9 cellular contexts compared by ENCODE assay signal in genomic region chr16:57801098-57801855, GRCh38. TPM values are rescaled to one million over a fixed set of nuclear protein-coding genes. Genes with fewer than 3 reads are reported as not detected.
DNase-seq lines count a peak whose midpoint lies in the region; ATAC-seq and TF ChIP-seq lines count a peak whose summit lies in the region.
"Had no signal": no experiment of that assay in that cellular context is flagged by ENCODE, and none has a peak within 500 bp of the region (broad histone marks: within the 10 kb centered on the region; RNA-seq: fewer than 3 reads in every experiment).

No MANE protein-coding gene starts in this region.

- peaks cover 15% of the 10 kb centered on the region for H3K4me1 ChIP-seq in CD8-positive, alpha-beta T cell (ENCODE audit: insufficient read depth, low read length)
- peaks cover 46% of the 10 kb centered on the region for H3K4me1 ChIP-seq in PC-3 (ENCODE audit: insufficient read depth, low read length)
- peaks cover 25 to 32% of the 10 kb centered on the region in 2 donors for H3K4me1 ChIP-seq in neuronal stem cell (ENCODE audit: control insufficient read depth in 2 of 2, insufficient read depth in 1 of 2, low read depth in 1 of 2, low read length in 2 of 2)

- no peak overlapping the region for H2BK12ac ChIP-seq in neuronal stem cell (ENCODE audit: low read length)

- H2BK5ac ChIP-seq in neuronal stem cell (ENCODE audit: low read length), result no peak overlapping the region

- H4K91ac ChIP-seq in neuronal stem cell (ENCODE audit: low read depth, low read length, poor library complexity), result no peak overlapping the region

- H3K9me3 ChIP-seq in CD8-positive, alpha-beta T cell (ENCODE audit: low read length), result no peaks in the 10 kb centered on the region
- H3K9me3 ChIP-seq in PC-3 (ENCODE audit: low read length) (no peaks in the 10 kb centered on the region), neuronal stem cell (replicated peaks in 1 of 2; ENCODE audit: control insufficient read depth in 2 of 2, insufficient read depth in 1 of 2, low read depth in 1 of 2, low read length in 2 of 2) (no peaks in the 10 kb centered on the region)
- H3K9me3 ChIP-seq: neutrophil had no signal

- H3K27ac ChIP-seq in CD8-positive, alpha-beta T cell (ENCODE audit: low read depth, low read length), result no peak overlapping the region
- peak overlapping the region; percentile 54 for H3K27ac ChIP-seq in PC-3 (ENCODE audit: low read length)
- no peak overlapping the region for H3K27ac ChIP-seq in neuronal stem cell (replicated peaks; ENCODE audit: low read length)
- H3K27ac ChIP-seq: neutrophil had no signal

- peak overlapping the region; percentile 50 for H2BK15ac ChIP-seq in neuronal stem cell (ENCODE audit: low read length)

- peak overlapping the region; percentile 45 for H3K4me3 Mint-ChIP-seq in CD8-positive, alpha-beta T cell
- H3K4me3 Mint-ChIP-seq in activated CD4-positive, alpha-beta memory T cell treated with anti-CD3 and anti-CD28 coated beads for 36 hours, result no peak overlapping the region

- no peak for TF ChIP-seq CTCF in CD8-positive, alpha-beta T cell (IDR thresholded peaks at IDR 0.05)
- TF ChIP-seq CTCF in PC-3 (conservative IDR thresholded peaks at IDR 0.05; ENCODE audit: low read depth, low read length), result no peak
- TF ChIP-seq CTCF in epithelial cell of esophagus (IDR thresholded peaks at IDR 0.05; ENCODE audit: insufficient read depth, low read depth, low read length, missing control alignments), result peak; percentile 9

- no peaks in the 10 kb centered on the region for H4K20me1 ChIP-seq in PC-3 (ENCODE audit: low read length)

- WGBS in neuronal stem cell (ENCODE audit: extremely low coverage in 2 of 2, insufficient read length in 2 of 2, insufficient replicate concordance in 1 of 2), 2 donors, result no CpG with 5 or more reads among the region's 7 CpGs

- no peak overlapping the region for H2AK5ac ChIP-seq in neuronal stem cell (ENCODE audit: low read depth, low read length)

- peak overlapping the region; percentile 82 for H3K9ac ChIP-seq in PC-3 (ENCODE audit: low read length)
- H3K9ac ChIP-seq in neuronal stem cell (ENCODE audit: low read depth, low read length, poor library complexity), result peak overlapping the region; percentile 33

- H3K4ac ChIP-seq in neuronal stem cell (ENCODE audit: low read length), result no peak overlapping the region

- H3K36me3 Mint-ChIP-seq in CD8-positive, alpha-beta T cell, result peaks cover 2% of the 10 kb centered on the region
- no peaks in the 10 kb centered on the region for H3K36me3 Mint-ChIP-seq in activated CD4-positive, alpha-beta memory T cell treated with anti-CD3 and anti-CD28 coated beads for 36 hours

- no peaks in the 10 kb centered on the region for H3F3A ChIP-seq in PC-3 (ENCODE audit: low read length, unreplicated experiment)

- CTCF ChIA-PET in CD8-positive, alpha-beta T cell (lab: Charles Lee), result no interaction called here
- CTCF ChIA-PET in PC-3 (lab: Charles Lee), result no interaction called here
- CTCF ChIA-PET in activated CD4-positive, alpha-beta memory T cell treated with anti-CD3 and anti-CD28 coated beads for 36 hours (lab: Charles Lee), result interaction anchor here (1.1 to 2.2 kb wide), 2 partner anchors 9 to 225 kb away, joined by 3 to 4 read pairs; no protein-coding TSS in a partner anchor

- peaks cover 20% of the 10 kb centered on the region for H3K79me2 ChIP-seq in PC-3 (ENCODE audit: low read length)

- H3K9me2 ChIP-seq in PC-3 (replicated peaks; ENCODE audit: low read length), result no peaks in the 10 kb centered on the region

- peak overlapping the region; percentile 57 for H2AFZ ChIP-seq in PC-3 (ENCODE audit: low read length)
- H2AFZ ChIP-seq in neuronal stem cell (ENCODE audit: low read length), result peak overlapping the region; percentile 95

- H3K36me3 ChIP-seq in CD8-positive, alpha-beta T cell (ENCODE audit: insufficient read depth, low read length), result no peaks in the 10 kb centered on the region
- H3K36me3 ChIP-seq in PC-3 (ENCODE audit: low read depth, low read length), result no peaks in the 10 kb centered on the region
- H3K36me3 ChIP-seq in neuronal stem cell (replicated peaks in 1 of 2; ENCODE audit: control insufficient read depth in 2 of 2, insufficient read depth in 2 of 2, low read length in 2 of 2), result no peaks in the 10 kb centered on the region
- H3K36me3 ChIP-seq: neutrophil had no signal

- BruUV-seq in PC-3 (replicated peaks; lab: Mats Ljungman, UMichigan), result TSS peak; percentile 56

- H3K14ac ChIP-seq in neuronal stem cell (ENCODE audit: low read length), result peak overlapping the region; percentile 25

- no peaks in the 10 kb centered on the region for H3K79me1 ChIP-seq in neuronal stem cell (ENCODE audit: low read depth, low read length)

- H3K27me3 ChIP-seq in CD8-positive, alpha-beta T cell (ENCODE audit: insufficient read depth, low read length), result no peaks in the 10 kb centered on the region
- H3K27me3 ChIP-seq in PC-3 (ENCODE audit: low read length) (no peaks in the 10 kb centered on the region), neuronal stem cell (ENCODE audit: control insufficient read depth in 3 of 3, insufficient read depth in 3 of 3, low read depth in 1 of 3, low read length in 3 of 3) (peaks cover 0 to 45% (median 4%) of the 10 kb centered on the region in 3 experiments)

- H3K27me3 Mint-ChIP-seq in CD8-positive, alpha-beta T cell (ENCODE audit: low read depth), result peaks cover 26% of the 10 kb centered on the region
- H3K27me3 Mint-ChIP-seq in activated CD4-positive, alpha-beta memory T cell treated with anti-CD3 and anti-CD28 coated beads for 36 hours, result peaks cover 20% of the 10 kb centered on the region

- H3K9me3 Mint-ChIP-seq in CD8-positive, alpha-beta T cell, result no peaks in the 10 kb centered on the region
- H3K9me3 Mint-ChIP-seq in activated CD4-positive, alpha-beta memory T cell treated with anti-CD3 and anti-CD28 coated beads for 36 hours, result no peaks in the 10 kb centered on the region

- H3K18ac ChIP-seq in neuronal stem cell (ENCODE audit: low read length), result peak overlapping the region; percentile 1

- H3K4me1 Mint-ChIP-seq in CD8-positive, alpha-beta T cell (ENCODE audit: low read depth), result peaks cover 28% of the 10 kb centered on the region
- H3K4me1 Mint-ChIP-seq in activated CD4-positive, alpha-beta memory T cell treated with anti-CD3 and anti-CD28 coated beads for 36 hours (ENCODE audit: low read depth), result peaks cover 21% of the 10 kb centered on the region

- H3K23ac ChIP-seq in neuronal stem cell (ENCODE audit: low read depth, low read length, poor library complexity), result peak overlapping the region; percentile 29

- no peak for ATAC-seq in CD8-positive, alpha-beta T cell
- ATAC-seq in PC-3, result peak; percentile 51

- no peak overlapping the region for H3K27ac Mint-ChIP-seq in CD8-positive, alpha-beta T cell
- no peak overlapping the region for H3K27ac Mint-ChIP-seq in activated CD4-positive, alpha-beta memory T cell treated with anti-CD3 and anti-CD28 coated beads for 36 hours

- intact Hi-C loops in CD8-positive, alpha-beta T cell (cut with DNase I, micrococcal nuclease), result no loop called here
- intact Hi-C loops in PC-3 (cut with micrococcal nuclease), result loop anchor here (10.0 kb wide), 1 partner anchor 204 kb away; the partner anchor contains the start of genes USB1 and ZNF319
- intact Hi-C loops in activated CD4-positive, alpha-beta memory T cell treated with anti-CD3 and anti-CD28 coated beads for 36 hours (cut with micrococcal nuclease), result no loop called here

- no peak overlapping the region for H2BK120ac ChIP-seq in neuronal stem cell (ENCODE audit: low read depth, low read length)

- no peak overlapping the region for H3K4me3 ChIP-seq in CD8-positive, alpha-beta T cell (ENCODE audit: low read depth, low read length)
- H3K4me3 ChIP-seq in PC-3 (ENCODE audit: low read length) (peak overlapping the region; percentile 81), epithelial cell of esophagus (ENCODE audit: low read length) (peak overlapping the region; percentile 56), neuronal stem cell (ENCODE audit: low read length in 2 of 2) (peak overlapping the region; percentile 59 to 80)

- no peak overlapping the region for H4K8ac ChIP-seq in neuronal stem cell (ENCODE audit: low read depth, low read length)

- peak overlapping the region; percentile 100 for H3K4me2 ChIP-seq in PC-3 (ENCODE audit: low read length)
- peak overlapping the region; percentile 95 for H3K4me2 ChIP-seq in neuronal stem cell (ENCODE audit: insufficient read depth, low read length, poor library complexity, severe bottlenecking)

- POLR2A ChIA-PET in CD8-positive, alpha-beta T cell (lab: Charles Lee), result interaction anchor here (1.2 kb wide), 1 partner anchor 9 kb away, joined by 3 read pairs; no protein-coding TSS in a partner anchor
- POLR2A ChIA-PET in PC-3 (lab: Charles Lee; ENCODE audit: unreplicated experiment), result interaction anchor here (0.6 kb wide), 1 partner anchor 58 kb away, joined by 5 read pairs; no protein-coding TSS in a partner anchor
- POLR2A ChIA-PET in activated CD4-positive, alpha-beta memory T cell treated with anti-CD3 and anti-CD28 coated beads for 36 hours (lab: Charles Lee), result interaction anchor here (0.6 to 1.3 kb wide), 2 partner anchors 9 to 64 kb away, joined by 3 to 6 read pairs; no protein-coding TSS in a partner anchor

- no peak for DNase-seq in CD8-positive, alpha-beta T cell
- DNase-seq in PC-3, result peak; percentile 62
- peak; percentile 61 for DNase-seq in epithelial cell of esophagus (ENCODE audit: low read depth)
- no peak for DNase-seq in neuronal stem cell (ENCODE audit: low spot score)
- no peak for DNase-seq in activated T-cell treated with anti-CD3 and anti-CD28 coated beads, Interleukin-2, amount 50 U/mL, for 48 hours
- no peak for DNase-seq in activated CD4-positive, alpha-beta memory T cell treated with anti-CD3 and anti-CD28 coated beads for 36 hours
- no peak for DNase-seq in NCI-H1048 (lab: John Stamatoyannopoulos, UW)
- DNase-seq in activated CD4-positive, alpha-beta T cell treated with anti-CD3 and anti-CD28 coated beads for 1 hour, result no peak

RNA-seq across cellular contexts. Expression of gene KIFC3, which starts 1.0 kb away (rescaled TPM):
- 1 to 10 TPM in 1 of 2 experiments, under 1 TPM in 1; 0.36 to 1.1 TPM for total RNA-seq in CD8-positive, alpha-beta T cell
- total RNA-seq in PC-3 (2014; rRNA removed), result 32.6 and 42.2 TPM in 2 replicates
- polyA plus RNA-seq in neuronal stem cell (2013, experiment 1 of 2), result 1.3 TPM
- polyA plus RNA-seq in neuronal stem cell (2013, experiment 2 of 2), result 1.1 TPM
- total RNA-seq in activated CD4-positive, alpha-beta memory T cell treated with anti-CD3 and anti-CD28 coated beads for 36 hours, result 1 to 10 TPM in 1 of 2 experiments, under 1 TPM in 1; 0.83 to 1.3 TPM

Comparison
In these comparisons a context has a peak if more than half of its experiments do, and no peak if none do; other contexts are left out.
1. DNase-seq: peak in PC-3 (single experiment) and epithelial cell of esophagus (single experiment); none in CD8-positive, alpha-beta T cell (0 of 7), neuronal stem cell (single experiment), activated T-cell treated with anti-CD3 and anti-CD28 coated beads, Interleukin-2, amount 50 U/mL, for 48 hours (0 of 2), activated CD4-positive, alpha-beta memory T cell treated with anti-CD3 and anti-CD28 coated beads for 36 hours (single experiment), NCI-H1048 (single experiment) and activated CD4-positive, alpha-beta T cell treated with anti-CD3 and anti-CD28 coated beads for 1 hour (single experiment).
2. RNA of gene KIFC3, which starts 1.0 kb away (total RNA-seq): 32.6 to 42.2 TPM in PC-3; 0.83 to 1.3 TPM in activated CD4-positive, alpha-beta memory T cell treated with anti-CD3 and anti-CD28 coated beads for 36 hours and 0.36 to 1.1 TPM in CD8-positive, alpha-beta T cell; every median in the first group is over 10 times any median in the second.